In genomic region chr1:193059282-193060225, GRCh38 we compare ENCODE assay signal across 8 cellular contexts. TPM values are rescaled to one million over a fixed set of nuclear protein-coding genes. Genes with fewer than 3 reads are reported as not detected.
DNase-seq lines count a peak whose midpoint lies in the region; ATAC-seq lines count a peak whose summit lies in the region.

Gene RO60 (plus strand): TSS chr1:193059612. CDS start chr1:193069055, 9,443 bp downstream.
Gene UCHL5 (minus strand): TSS chr1:193059360. CDS start chr1:193059260, 100 bp downstream.

- DNase-seq in CMK (ENCODE audit: low read depth) (peak; percentile 92), HS-5 (ENCODE audit: low read depth) (peak; percentile 92), lung microvascular endothelial cell (ENCODE audit: low read depth in 2 of 2) (peak; percentile 99)
- DNase-seq in NK-92 treated with Interleukin-12 subunit alpha and Interleukin-12 subunit beta, amount 100 ng/mL, for 24 hours (lab: John Stamatoyannopoulos, UW), result peak; percentile 96
- DNase-seq in activated CD8-positive, alpha-beta memory T cell treated with anti-CD3 and anti-CD28 coated beads for 24 hours, result peak; percentile 94
- peak; percentile 89 for DNase-seq in effector CD8-positive, alpha-beta T cell (lab: John Stamatoyannopoulos, UW)
- DNase-seq in stimulated activated CD4-positive, alpha-beta T cell treated with anti-CD3 and anti-CD28 coated beads, TNF-alpha, amount 100 ng/mL, for 48 hours (ENCODE audit: low read depth in 3 of 3), result peak; percentile 90 to 95 (median 91)

- peak; percentile 99 for ATAC-seq in GM19468 (IDR thresholded peaks at IDR 0.05; ENCODE audit: extremely low read depth, unreplicated experiment)

RNA-seq across cellular contexts. Expression of gene RO60, which starts in this region (rescaled TPM):
- total RNA-seq in lung microvascular endothelial cell, result 112 and 154 TPM in 2 replicates

RNA-seq across cellular contexts. Expression of gene UCHL5, which starts in this region (rescaled TPM):
- 12.4 and 12.9 TPM in 2 replicates for total RNA-seq in lung microvascular endothelial cell

Comparison
In these comparisons a context has a peak if more than half of its experiments do, and no peak if none do; other contexts are left out.
1. Peak in every context shown above with its lines: DNase-seq and ATAC-seq.